In the genomic region with DNA sequence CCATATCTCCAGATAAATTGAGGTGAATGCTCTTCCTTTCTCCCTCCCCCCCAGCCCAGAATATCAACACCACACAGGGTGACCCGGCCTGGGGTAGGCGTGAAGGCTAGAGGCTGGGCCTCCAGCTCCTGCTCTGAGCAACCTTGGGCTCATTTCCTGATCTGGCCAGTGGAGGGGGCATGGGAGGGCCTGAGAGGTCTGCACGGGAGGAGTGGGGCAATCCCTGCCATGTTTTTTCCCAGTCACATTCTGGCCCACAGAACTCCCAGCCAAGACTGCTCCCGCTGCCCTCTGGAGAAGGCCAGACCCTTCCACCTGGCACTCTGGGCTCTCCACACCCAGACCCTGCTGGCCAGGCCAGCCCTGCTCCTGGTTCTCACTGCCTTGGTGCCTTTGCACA, we compare ENCODE assay signal across 6 cellular contexts. TPM values are rescaled to one million over a fixed set of nuclear protein-coding genes. Genes with fewer than 3 reads are reported as not detected.
DNase-seq lines count a peak whose midpoint lies in the region; TF ChIP-seq lines count a peak whose summit lies in the region.

No MANE protein-coding gene starts in this region.

- DNase-seq in AG09309 (ENCODE audit: low read depth) (no peak), HT1080 (ENCODE audit: low read depth) (peak; percentile 23), epithelial cell of esophagus (ENCODE audit: low read depth) (peak; percentile 51), DMS114 treated with DMSO at 0.1 percent for 48 hours (lab: John Stamatoyannopoulos, UW; ENCODE audit: unreplicated experiment) (no peak), ecto neural progenitor cell (ENCODE audit: low spot score) (no peak), T1000 (lab: John Stamatoyannopoulos, UW) (no peak)

- TF ChIP-seq CTCF in AG09309 (IDR thresholded peaks at IDR 0.05; ENCODE audit: control insufficient read depth, insufficient read depth, low read depth, low read length, missing control alignments): peak; percentile 49
- TF ChIP-seq CTCF in epithelial cell of esophagus (IDR thresholded peaks at IDR 0.05; ENCODE audit: insufficient read depth, low read depth, low read length, missing control alignments): peak; percentile 43

- H3K4me3 ChIP-seq in AG09309 (ENCODE audit: control insufficient read depth, low read depth, low read length) (no peak overlapping the region), epithelial cell of esophagus (ENCODE audit: low read length) (no peak overlapping the region)

RNA-seq across cellular contexts. Expression of a gene that starts 3.9 kb away (rescaled TPM):
- total RNA-seq in HT1080 (2014; rRNA removed; shearing (Covaris generic)): not detected in 2 replicates
- polyA plus RNA-seq in HT1080 (2015; cell fraction: cytosol; rRNA removed): 0.15 TPM in 1 of 2 replicates, not detected in the other
- not detected in 2 replicates for polyA plus RNA-seq in HT1080 (2015; cell fraction: nucleus; rRNA removed)

RNA-seq across cellular contexts. Expression of a gene that starts 30.7 kb away (rescaled TPM):
- 61.5 and 62.3 TPM in 2 replicates for total RNA-seq in HT1080 (2014; rRNA removed; shearing (Covaris generic))
- 46.6 and 48.3 TPM in 2 replicates for polyA plus RNA-seq in HT1080 (2015; cell fraction: cytosol; rRNA removed)
- 178 and 222 TPM in 2 replicates for polyA plus RNA-seq in HT1080 (2015; cell fraction: nucleus; rRNA removed)

RNA-seq across cellular contexts. Expression of a gene that starts 30.9 kb away (rescaled TPM):
- 1.3 and 1.8 TPM in 2 replicates for total RNA-seq in HT1080 (2014; rRNA removed; shearing (Covaris generic))
- polyA plus RNA-seq in HT1080 (2015; cell fraction: cytosol; rRNA removed): 1.5 and 2.8 TPM in 2 replicates
- polyA plus RNA-seq in HT1080 (2015; cell fraction: nucleus; rRNA removed): 1.3 and 5.4 TPM in 2 replicates

RNA-seq across cellular contexts. Expression of a gene that starts 48.6 kb away (rescaled TPM):
- 0.03 TPM in 1 of 2 replicates, not detected in the other for total RNA-seq in HT1080 (2014; rRNA removed; shearing (Covaris generic))
- 0.02 TPM in 1 of 2 replicates, not detected in the other for polyA plus RNA-seq in HT1080 (2015; cell fraction: cytosol; rRNA removed)
- polyA plus RNA-seq in HT1080 (2015; cell fraction: nucleus; rRNA removed): 0.12 and 0.29 TPM in 2 replicates

RNA-seq across cellular contexts. Expression of a gene that starts 53.9 kb away (rescaled TPM):
- 1,248 and 1,380 TPM in 2 replicates for total RNA-seq in HT1080 (2014; rRNA removed; shearing (Covaris generic))
- polyA plus RNA-seq in HT1080 (2015; cell fraction: cytosol; rRNA removed): 1,043 and 1,103 TPM in 2 replicates
- polyA plus RNA-seq in HT1080 (2015; cell fraction: nucleus; rRNA removed): 390 and 396 TPM in 2 replicates

Comparison
In these comparisons a context has a peak if more than half of its experiments do, and no peak if none do; other contexts are left out.
1. DNase-seq: peak in HT1080 (single experiment) and epithelial cell of esophagus (single experiment); none in AG09309 (single experiment), DMS114 treated with DMSO at 0.1 percent for 48 hours (single experiment), ecto neural progenitor cell (single experiment) and T1000 (single experiment).